ENCODE assay signal across 11 cellular contexts in the genomic region with DNA sequence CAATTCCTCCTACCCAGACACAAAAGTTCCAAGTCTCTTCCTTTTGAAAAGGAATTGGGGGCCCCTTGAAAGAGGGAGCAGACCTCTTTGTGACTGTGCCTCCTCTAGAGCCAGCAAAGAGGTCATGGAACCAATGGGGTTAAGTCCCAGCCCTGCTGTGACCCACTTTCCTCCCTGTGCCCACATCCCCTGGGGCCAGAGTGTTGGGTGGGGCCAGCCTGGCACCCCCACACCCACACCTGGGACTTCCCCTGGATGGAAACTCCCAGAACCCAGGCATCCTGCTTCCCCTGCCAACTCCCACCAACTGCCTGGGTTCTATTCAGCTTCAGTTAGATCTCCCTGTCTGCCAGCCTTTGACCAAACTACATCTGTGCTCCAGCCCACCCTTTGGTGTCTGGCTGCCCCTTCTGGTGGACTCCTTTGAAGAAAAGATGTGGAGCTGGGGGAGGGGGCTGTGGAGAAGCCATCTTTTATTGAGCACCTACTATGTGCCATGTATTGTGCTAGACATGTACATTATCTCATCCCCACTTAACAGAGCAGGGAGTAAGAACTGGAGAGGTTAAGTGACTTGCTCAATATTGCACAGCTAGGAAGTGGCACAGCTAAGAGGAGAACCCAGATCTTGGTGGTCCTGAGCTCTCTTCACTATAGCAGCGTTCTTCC. TPM values are rescaled to one million over a fixed set of nuclear protein-coding genes. Genes with fewer than 3 reads are reported as not detected.
DNase-seq lines count a peak whose midpoint lies in the region; ATAC-seq and TF ChIP-seq lines count a peak whose summit lies in the region.
"Had no signal": no experiment of that assay in that cellular context is flagged by ENCODE, and none has a peak within 500 bp of the region (broad histone marks: within the 10 kb centered on the region; RNA-seq: fewer than 3 reads in every experiment).

No MANE protein-coding gene starts in this region.

- peak; percentile 53 for DNase-seq in stimulated activated CD4-positive, alpha-beta T cell treated with anti-CD3 and anti-CD28 coated beads, Interleukin-15, amount 100 ng/mL, for 24 hours
- no peak for DNase-seq in stimulated activated CD4-positive, alpha-beta T cell treated with anti-CD3 and anti-CD28 coated beads, Interleukin-2, amount 100 ng/mL, for 48 hours
- DNase-seq in activated CD8-positive, alpha-beta T cell treated with anti-CD3 and anti-CD28 coated beads, Interleukin-2, amount 10 ng/mL, durations not matched to agents 7 days and 5 days: peak; percentile 34
- peak; percentile 74 to 80 (median 75) for DNase-seq in effector memory CD4-positive, alpha-beta T cell
- peak in 1 of 2 donors; percentile 59 for DNase-seq in stimulated activated naive CD8-positive, alpha-beta T cell treated with anti-CD3 and anti-CD28 coated beads, Interleukin-15, amount 100 ng/mL, for 72 hours
- DNase-seq in occipital lobe (lab: John Stamatoyannopoulos, UW) (no peak), thyroid gland (no peak), kidney glomerular epithelial cell (lab: John Stamatoyannopoulos, UW) (no peak)
- DNase-seq: NCI-H1417 treated with DMSO at 0.1 percent for 48 hours, NCI-H524 treated with DMSO at 0.1 percent for 48 hours, SHP77 had no signal

- H3K27ac ChIP-seq in effector memory CD4-positive, alpha-beta T cell (ENCODE audit: insufficient read depth, low read length, poor library complexity, severe bottlenecking): peak overlapping the region; percentile 85
- no peak overlapping the region for H3K27ac ChIP-seq in thyroid gland

- H3K9me3 Mint-ChIP-seq in activated CD8-positive, alpha-beta T cell treated with anti-CD3 and anti-CD28 coated beads, Interleukin-2, amount 10 ng/mL, durations not matched to agents 7 days and 5 days (ENCODE audit: insufficient read depth): no peaks in the 10 kb centered on the region
- no peaks in the 10 kb centered on the region for H3K9me3 Mint-ChIP-seq in stimulated activated naive CD8-positive, alpha-beta T cell treated with anti-CD3 and anti-CD28 coated beads, Interleukin-15, amount 100 ng/mL, for 72 hours

- H3K36me3 Mint-ChIP-seq in activated CD8-positive, alpha-beta T cell treated with anti-CD3 and anti-CD28 coated beads, Interleukin-2, amount 10 ng/mL, durations not matched to agents 7 days and 5 days (ENCODE audit: low read depth): no peaks in the 10 kb centered on the region

- intact Hi-C loops in thyroid gland (cut with DNase I): no loop called here

- no peak overlapping the region for H3K4me3 Mint-ChIP-seq in activated CD8-positive, alpha-beta T cell treated with anti-CD3 and anti-CD28 coated beads, Interleukin-2, amount 10 ng/mL, durations not matched to agents 7 days and 5 days
- peak overlapping the region; percentile 2 to 78 for H3K4me3 Mint-ChIP-seq in stimulated activated naive CD8-positive, alpha-beta T cell treated with anti-CD3 and anti-CD28 coated beads, Interleukin-15, amount 100 ng/mL, for 72 hours

- POLR2A ChIA-PET in activated CD8-positive, alpha-beta T cell treated with anti-CD3 and anti-CD28 coated beads, Interleukin-2, amount 10 ng/mL, durations not matched to agents 7 days and 5 days (lab: Charles Lee): interaction anchor here (0.6 to 2.2 kb wide), 9 partner anchors 8 to 49 kb away, joined by 3 to 12 read pairs (median 4); a partner anchor contains a TSS

- no peaks in the 10 kb centered on the region for H3K9me3 ChIP-seq in effector memory CD4-positive, alpha-beta T cell (ENCODE audit: control insufficient read depth, low read length)
- no peaks in the 10 kb centered on the region for H3K9me3 ChIP-seq in thyroid gland

- TF ChIP-seq POLR2A in thyroid gland (IDR thresholded peaks at IDR 0.05): no peak

- 84 to 94% methylated on average over 1 of the region's 1 CpG for WGBS in thyroid gland, 2 donors

- H3K4me1 Mint-ChIP-seq in activated CD8-positive, alpha-beta T cell treated with anti-CD3 and anti-CD28 coated beads, Interleukin-2, amount 10 ng/mL, durations not matched to agents 7 days and 5 days (ENCODE audit: low read depth): peaks cover 46% of the 10 kb centered on the region
- H3K4me1 Mint-ChIP-seq in stimulated activated naive CD8-positive, alpha-beta T cell treated with anti-CD3 and anti-CD28 coated beads, Interleukin-15, amount 100 ng/mL, for 72 hours: peaks cover 49% of the 10 kb centered on the region

- CTCF ChIA-PET in activated CD8-positive, alpha-beta T cell treated with anti-CD3 and anti-CD28 coated beads, Interleukin-2, amount 10 ng/mL, durations not matched to agents 7 days and 5 days (lab: Charles Lee): interaction anchor here (0.7 to 2.3 kb wide), 9 partner anchors 10 to 38 kb away, joined by 3 to 12 read pairs (median 5); a partner anchor contains a TSS

- H3K4me1 ChIP-seq in effector memory CD4-positive, alpha-beta T cell (ENCODE audit: control insufficient read depth, insufficient read depth, low read length, poor library complexity, severe bottlenecking): peaks cover 50% of the 10 kb centered on the region
- peaks cover 17 to 23% of the 10 kb centered on the region in 2 donors for H3K4me1 ChIP-seq in thyroid gland

- peaks cover 7% of the 10 kb centered on the region for H3K27me3 Mint-ChIP-seq in activated CD8-positive, alpha-beta T cell treated with anti-CD3 and anti-CD28 coated beads, Interleukin-2, amount 10 ng/mL, durations not matched to agents 7 days and 5 days (ENCODE audit: low read depth)
- no peaks in the 10 kb centered on the region for H3K27me3 Mint-ChIP-seq in stimulated activated naive CD8-positive, alpha-beta T cell treated with anti-CD3 and anti-CD28 coated beads, Interleukin-15, amount 100 ng/mL, for 72 hours

- no peak for ATAC-seq in activated CD8-positive, alpha-beta T cell treated with anti-CD3 and anti-CD28 coated beads, Interleukin-2, amount 10 ng/mL, durations not matched to agents 7 days and 5 days
- peak; percentile 52 for ATAC-seq in stimulated activated naive CD8-positive, alpha-beta T cell treated with anti-CD3 and anti-CD28 coated beads, Interleukin-15, amount 100 ng/mL, for 72 hours

- H3K27me3 ChIP-seq in effector memory CD4-positive, alpha-beta T cell (replicated peaks; ENCODE audit: control insufficient read depth, insufficient read depth, low read length, poor library complexity, severe bottlenecking): no peaks in the 10 kb centered on the region
- H3K27me3 ChIP-seq in thyroid gland: no peaks in the 10 kb centered on the region

- no peak overlapping the region for H3K4me3 ChIP-seq in effector memory CD4-positive, alpha-beta T cell (ENCODE audit: insufficient read depth, low read depth, low read length, poor library complexity, severe bottlenecking)
- no peak overlapping the region for H3K4me3 ChIP-seq in thyroid gland (replicated peaks in 1 of 3)

- H3K27ac Mint-ChIP-seq in activated CD8-positive, alpha-beta T cell treated with anti-CD3 and anti-CD28 coated beads, Interleukin-2, amount 10 ng/mL, durations not matched to agents 7 days and 5 days: peak overlapping the region; percentile 74
- peak overlapping the region; percentile 27 to 93 for H3K27ac Mint-ChIP-seq in stimulated activated naive CD8-positive, alpha-beta T cell treated with anti-CD3 and anti-CD28 coated beads, Interleukin-15, amount 100 ng/mL, for 72 hours

- TF ChIP-seq CTCF in thyroid gland (IDR thresholded peaks at IDR 0.05): no peak

- no peaks in the 10 kb centered on the region for H3K36me3 ChIP-seq in effector memory CD4-positive, alpha-beta T cell (ENCODE audit: control insufficient read depth, insufficient read depth, low read length)
- no peaks in the 10 kb centered on the region for H3K36me3 ChIP-seq in thyroid gland

RNA-seq across cellular contexts. Expression of a gene that starts 4.6 kb away (rescaled TPM):
- total RNA-seq in activated CD8-positive, alpha-beta T cell treated with anti-CD3 and anti-CD28 coated beads, Interleukin-2, amount 10 ng/mL, durations not matched to agents 7 days and 5 days: 10 to 100 TPM; 44.1 to 45.9 TPM
- total RNA-seq in occipital lobe: 7.6 TPM
- total RNA-seq in thyroid gland: 10 to 100 TPM; 13.6 to 27.7 (median 23.8) TPM

RNA-seq across cellular contexts. Expression of a gene that starts 29.5 kb away (rescaled TPM):
- total RNA-seq in activated CD8-positive, alpha-beta T cell treated with anti-CD3 and anti-CD28 coated beads, Interleukin-2, amount 10 ng/mL, durations not matched to agents 7 days and 5 days: 100 to 1,000 TPM; 500 to 503 TPM
- not detected for total RNA-seq in occipital lobe
- total RNA-seq in thyroid gland: 10 to 100 TPM in 1 of 4 donors, 1 to 10 TPM in 3; 3.2 to 15.6 (median 4.9) TPM

RNA-seq across cellular contexts. Expression of a gene that starts 31.5 kb away (rescaled TPM):
- total RNA-seq in activated CD8-positive, alpha-beta T cell treated with anti-CD3 and anti-CD28 coated beads, Interleukin-2, amount 10 ng/mL, durations not matched to agents 7 days and 5 days: 100 to 1,000 TPM; 126 TPM
- 1.7 TPM for total RNA-seq in occipital lobe
- total RNA-seq in thyroid gland: 1 to 10 TPM in 1 of 4 donors, under 1 TPM in 3; 0.13 to 1.5 (median 0.52) TPM

RNA-seq across cellular contexts. Expression of a gene that starts 55.9 kb away (rescaled TPM):
- total RNA-seq in activated CD8-positive, alpha-beta T cell treated with anti-CD3 and anti-CD28 coated beads, Interleukin-2, amount 10 ng/mL, durations not matched to agents 7 days and 5 days: 10 to 100 TPM; 15.7 to 17.0 TPM
- total RNA-seq in occipital lobe (26.0 TPM), thyroid gland (10 to 100 TPM; 20.6 to 39.7 (median 25.2) TPM)

RNA-seq across cellular contexts. Expression of a gene that starts 56.1 kb away (rescaled TPM):
- total RNA-seq in activated CD8-positive, alpha-beta T cell treated with anti-CD3 and anti-CD28 coated beads, Interleukin-2, amount 10 ng/mL, durations not matched to agents 7 days and 5 days: 10 to 100 TPM; 28.2 to 31.4 TPM
- total RNA-seq in occipital lobe (19.7 TPM), thyroid gland (10 to 100 TPM; 16.5 to 22.8 (median 20.6) TPM)

Comparison
In these comparisons a context has a peak if more than half of its experiments do, and no peak if none do; other contexts are left out.
1. DNase-seq: peak in stimulated activated CD4-positive, alpha-beta T cell treated with anti-CD3 and anti-CD28 coated beads, Interleukin-15, amount 100 ng/mL, for 24 hours (single experiment), activated CD8-positive, alpha-beta T cell treated with anti-CD3 and anti-CD28 coated beads, Interleukin-2, amount 10 ng/mL, durations not matched to agents 7 days and 5 days (single experiment) and effector memory CD4-positive, alpha-beta T cell (3 of 3); none in stimulated activated CD4-positive, alpha-beta T cell treated with anti-CD3 and anti-CD28 coated beads, Interleukin-2, amount 100 ng/mL, for 48 hours (0 of 2), occipital lobe (single experiment), thyroid gland (0 of 2) and kidney glomerular epithelial cell (single experiment).
2. RNA of a gene that starts 29.5 kb away (total RNA-seq): 500 to 503 TPM in activated CD8-positive, alpha-beta T cell treated with anti-CD3 and anti-CD28 coated beads, Interleukin-2, amount 10 ng/mL, durations not matched to agents 7 days and 5 days; 3.2 to 15.6 TPM in thyroid gland and not detected in occipital lobe (single experiment); every median in the first group is over 10 times any median in the second.
3. RNA of a gene that starts 31.5 kb away (total RNA-seq): 126 TPM in activated CD8-positive, alpha-beta T cell treated with anti-CD3 and anti-CD28 coated beads, Interleukin-2, amount 10 ng/mL, durations not matched to agents 7 days and 5 days; 1.7 TPM in occipital lobe (single experiment) and 0.13 to 1.5 TPM in thyroid gland; every median in the first group is over 10 times any median in the second.